In the genomic region with DNA sequence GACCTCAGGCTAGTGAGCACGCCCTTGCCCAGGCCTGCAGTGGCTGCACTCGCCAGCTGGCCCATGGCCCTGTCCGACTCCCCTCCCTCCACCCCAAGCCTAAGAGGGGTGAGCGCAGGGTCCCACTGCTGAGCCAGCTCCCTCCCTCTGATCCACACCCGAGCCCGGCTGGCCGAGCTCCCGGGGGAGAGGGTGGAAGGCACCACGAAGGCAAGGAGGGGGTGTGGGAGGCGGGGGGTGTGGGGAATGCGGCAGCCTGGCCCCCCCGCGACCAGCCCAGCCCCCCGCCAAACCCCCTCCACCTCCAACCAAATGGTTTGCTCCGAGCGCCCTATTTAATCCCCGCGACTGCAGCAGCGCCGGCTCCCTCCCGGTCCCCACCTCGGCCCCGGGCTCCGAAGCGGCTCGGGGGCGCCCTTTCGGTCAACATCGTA, we compare ENCODE assay signal across 10 cellular contexts. TPM values are rescaled to one million over a fixed set of nuclear protein-coding genes. Genes with fewer than 3 reads are reported as not detected.
DNase-seq lines count a peak whose midpoint lies in the region; ATAC-seq and TF ChIP-seq lines count a peak whose summit lies in the region.
"Had no signal": no experiment of that assay in that cellular context is flagged by ENCODE, and none has a peak within 500 bp of the region (broad histone marks: within the 10 kb centered on the region; RNA-seq: fewer than 3 reads in every experiment).

A gene with protein sequence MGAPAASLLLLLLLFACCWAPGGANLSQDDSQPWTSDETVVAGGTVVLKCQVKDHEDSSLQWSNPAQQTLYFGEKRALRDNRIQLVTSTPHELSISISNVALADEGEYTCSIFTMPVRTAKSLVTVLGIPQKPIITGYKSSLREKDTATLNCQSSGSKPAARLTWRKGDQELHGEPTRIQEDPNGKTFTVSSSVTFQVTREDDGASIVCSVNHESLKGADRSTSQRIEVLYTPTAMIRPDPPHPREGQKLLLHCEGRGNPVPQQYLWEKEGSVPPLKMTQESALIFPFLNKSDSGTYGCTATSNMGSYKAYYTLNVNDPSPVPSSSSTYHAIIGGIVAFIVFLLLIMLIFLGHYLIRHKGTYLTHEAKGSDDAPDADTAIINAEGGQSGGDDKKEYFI (plus strand): TSS at position 362 of the 434 bp plus-strand sequence. CDS start 151 bp downstream, outside the sequence.

- peak within 1 kb of the TSS; percentile 47 for H3K4me3 Mint-ChIP-seq in T-helper 17 cell
- H3K4me3 Mint-ChIP-seq in effector memory CD8-positive, alpha-beta T cell: peak within 1 kb of the TSS in 1 of 2 donors; percentile 17

- no peaks in the 10 kb centered on the region for H3K9me3 Mint-ChIP-seq in effector memory CD8-positive, alpha-beta T cell

- no peak within 1 kb of the TSS for H3K27ac ChIP-seq in left ventricle myocardium inferior (replicated peaks)

- peaks cover 15% of the 10 kb centered on the region for H3K36me3 Mint-ChIP-seq in T-helper 17 cell (ENCODE audit: low read depth)
- H3K36me3 Mint-ChIP-seq in effector memory CD8-positive, alpha-beta T cell (ENCODE audit: insufficient read depth): peaks cover 3% of the 10 kb centered on the region

- H3K4me1 Mint-ChIP-seq in T-helper 17 cell: peaks cover 6% of the 10 kb centered on the region
- peaks cover 5 to 6% of the 10 kb centered on the region in 2 donors for H3K4me1 Mint-ChIP-seq in effector memory CD8-positive, alpha-beta T cell (ENCODE audit: low read depth in 2 of 2)

- peaks cover 88% of the 10 kb centered on the region for H3K27me3 ChIP-seq in left ventricle myocardium inferior (ENCODE audit: low read depth)

- DNase-seq in T-helper 17 cell (no peak), left ventricle myocardium inferior (no peak), pulmonary artery endothelial cell (ENCODE audit: low read depth, low spot score) (no peak), kidney tubule cell (ENCODE audit: low spot score) (no peak), GM13977 (ENCODE audit: low spot score) (no peak)
- no peak for DNase-seq in effector memory CD8-positive, alpha-beta T cell
- DNase-seq: left cardiac atrium, NCI-H1417 treated with DMSO at 0.1 percent for 48 hours had no signal

- peaks cover 83% of the 10 kb centered on the region for H3K27me3 Mint-ChIP-seq in T-helper 17 cell
- H3K27me3 Mint-ChIP-seq in effector memory CD8-positive, alpha-beta T cell: peaks cover 79 to 85% of the 10 kb centered on the region in 2 donors

- H3K4me1 ChIP-seq in ES-I3 (ENCODE audit: insufficient read depth, low read length): 0 out of 2 replicates have a peak, but pooled peaks cover 3% of the 10 kb centered on the region
- peaks cover 11% of the 10 kb centered on the region for H3K4me1 ChIP-seq in left ventricle myocardium inferior

- peak within 1 kb of the TSS; percentile 59 for H3K4me3 ChIP-seq in left ventricle myocardium inferior

- no peak for ATAC-seq in T-helper 17 cell
- ATAC-seq in HG03175 (IDR thresholded peaks at IDR 0.05; ENCODE audit: unreplicated experiment): no peak
- ATAC-seq in effector memory CD8-positive, alpha-beta T cell (replicated peaks): no peak

- H3K36me3 ChIP-seq in ES-I3 (ENCODE audit: insufficient read depth, low read length) (no peaks in the 10 kb centered on the region), left ventricle myocardium inferior (no peaks in the 10 kb centered on the region)

- in situ Hi-C loops in GM13977 (cut with MboI; ENCODE audit: low pct_unique_long_range_greater_than_20kb, low sequenced_read_pairs, unreplicated experiment): no loop called here

- TF ChIP-seq CTCF in left ventricle myocardium inferior (IDR thresholded peaks at IDR 0.05; ENCODE audit: borderline replicate concordance) (no peak), GM13977 (IDR thresholded peaks at IDR 0.05; ENCODE audit: extremely low read depth, insufficient read depth, missing control alignments) (no peak)

- H3K27ac Mint-ChIP-seq in T-helper 17 cell: no peak within 1 kb of the TSS
- no peak within 1 kb of the TSS for H3K27ac Mint-ChIP-seq in effector memory CD8-positive, alpha-beta T cell

- no peaks in the 10 kb centered on the region for H3K9me3 ChIP-seq in ES-I3 (ENCODE audit: control insufficient read depth, insufficient read depth, low read length)
- no peaks in the 10 kb centered on the region for H3K9me3 ChIP-seq in T-helper 17 cell (ENCODE audit: control insufficient read depth, low read length, poor library complexity, severe bottlenecking)
- no peaks in the 10 kb centered on the region for H3K9me3 ChIP-seq in left ventricle myocardium inferior (replicated peaks)

- peak within 1 kb of the TSS; percentile 66; the same call in 1 of the 2 replicates for H3K9ac ChIP-seq in ES-I3 (ENCODE audit: low read depth, low read length)

- intact Hi-C loops in left ventricle myocardium inferior (cut with micrococcal nuclease): no loop called here

RNA-seq across cellular contexts. Expression of the gene that starts here (rescaled TPM):
- total RNA-seq in T-helper 17 cell (not detected), left ventricle myocardium inferior (3.7 TPM), pulmonary artery endothelial cell (0.21 and 29.6 TPM in 2 replicates)
